Comparison of ENCODE assay signal across 8 cellular contexts in genomic region chr4:182448281-182449151, GRCh38.
DNase-seq lines count a peak whose midpoint lies in the region; ATAC-seq, FAIRE-seq and TF ChIP-seq lines count a peak whose summit lies in the region.

No MANE protein-coding gene starts in this region.

- DNase-seq in GM18507 (ENCODE audit: extremely low spot score, insufficient read length, low read depth) (peak; percentile 17), NCI-H2029 (lab: John Stamatoyannopoulos, UW) (peak; percentile 85), right lobe of liver (peak; percentile 90 to 95 (median 95)), HT-29 (ENCODE audit: low spot score) (no peak)
- DNase-seq in activated CD4-positive, alpha-beta T cell treated with anti-CD3 and anti-CD28 coated beads, Interleukin-2, amount 50 U/mL, for 48 hours, result peak; percentile 36 to 41
- DNase-seq in effector memory CD4-positive, alpha-beta T cell, result no peak
- DNase-seq in stimulated activated CD4-positive, alpha-beta T cell treated with anti-CD3 and anti-CD28 coated beads, Interleukin-2, amount 100 ng/mL, for 4 hours (ENCODE audit: low read depth), result peak; percentile 17

- H3K9me3 ChIP-seq in effector memory CD4-positive, alpha-beta T cell (ENCODE audit: control insufficient read depth, low read length), result no peaks in the 10 kb centered on the region
- no peaks in the 10 kb centered on the region for H3K9me3 ChIP-seq in right lobe of liver

- intact Hi-C loops in right lobe of liver (cut with DNase I), result no loop called here

- ATAC-seq in HG02884 (IDR thresholded peaks at IDR 0.05; ENCODE audit: unreplicated experiment) (peak; percentile 83), right lobe of liver (peak; percentile 96 to 100 (median 99))

- peaks cover 22% of the 10 kb centered on the region for H3K27me3 ChIP-seq in effector memory CD4-positive, alpha-beta T cell (replicated peaks; ENCODE audit: control insufficient read depth, insufficient read depth, low read length, poor library complexity, severe bottlenecking)
- H3K27me3 ChIP-seq in right lobe of liver, result peaks cover 3 to 6% of the 10 kb centered on the region in 2 donors

- H3K27ac ChIP-seq in effector memory CD4-positive, alpha-beta T cell (ENCODE audit: insufficient read depth, low read length, poor library complexity, severe bottlenecking), result no peak overlapping the region
- H3K27ac ChIP-seq in right lobe of liver, result peak overlapping the region in 1 of 3 donors; percentile 51

- peaks cover 9% of the 10 kb centered on the region for H3K4me1 ChIP-seq in effector memory CD4-positive, alpha-beta T cell (ENCODE audit: control insufficient read depth, insufficient read depth, low read length, poor library complexity, severe bottlenecking)
- H3K4me1 ChIP-seq in right lobe of liver, result peaks cover 0 to 8% (median 3%) of the 10 kb centered on the region in 4 donors

- H3K4me3 ChIP-seq in effector memory CD4-positive, alpha-beta T cell (ENCODE audit: insufficient read depth, low read depth, low read length, poor library complexity, severe bottlenecking), result peak overlapping the region; percentile 25
- H3K4me3 ChIP-seq in right lobe of liver, result peak overlapping the region; percentile 52 to 76 (median 61)

- TF ChIP-seq CTCF in right lobe of liver (IDR thresholded peaks at IDR 0.05), result no peak

- peak; percentile 36 for TF ChIP-seq POLR2A in right lobe of liver (IDR thresholded peaks at IDR 0.05)

- no peak for FAIRE-seq in GM18507 (lab: Jason Lieb, UNC)

- H3K36me3 ChIP-seq in effector memory CD4-positive, alpha-beta T cell (ENCODE audit: control insufficient read depth, insufficient read depth, low read length), result no peaks in the 10 kb centered on the region
- H3K36me3 ChIP-seq in right lobe of liver, result no peaks in the 10 kb centered on the region

- 7% methylated on average over 12 of the region's 113 CpGs for WGBS in right lobe of liver (ENCODE audit: insufficient coverage, low coverage, low lambda C conversion rate, missing lambda C conversion rate)

Comparison
In these comparisons a context has a peak if more than half of its experiments do, and no peak if none do; other contexts are left out.
1. DNase-seq: peak in GM18507 (single experiment), NCI-H2029 (single experiment), activated CD4-positive, alpha-beta T cell treated with anti-CD3 and anti-CD28 coated beads, Interleukin-2, amount 50 U/mL, for 48 hours (2 of 2), right lobe of liver (3 of 3) and stimulated activated CD4-positive, alpha-beta T cell treated with anti-CD3 and anti-CD28 coated beads, Interleukin-2, amount 100 ng/mL, for 4 hours (single experiment); none in effector memory CD4-positive, alpha-beta T cell (0 of 3) and HT-29 (single experiment).